18 cellular contexts compared by ENCODE assay signal in genomic region chr22:19750666-19751490, GRCh38. TPM values are rescaled to one million over a fixed set of nuclear protein-coding genes. Genes with fewer than 3 reads are reported as not detected.
DNase-seq lines count a peak whose midpoint lies in the region; ATAC-seq and TF ChIP-seq lines count a peak whose summit lies in the region.
"Had no signal": no experiment of that assay in that cellular context is flagged by ENCODE, and none has a peak within 500 bp of the region (broad histone marks: within the 10 kb centered on the region; RNA-seq: fewer than 3 reads in every experiment).

No MANE protein-coding gene starts in this region.

- H3K27ac ChIP-seq in H9 (ENCODE audit: insufficient read length, low read depth, low read length), result no peak overlapping the region
- H3K27ac ChIP-seq in upper lobe of right lung, result no peak overlapping the region
- H3K27ac ChIP-seq in tibial nerve, result no peak overlapping the region
- H3K27ac ChIP-seq: BLaER1, body of pancreas had no signal

- ATAC-seq in upper lobe of right lung (peak; percentile 21), HG02610 (IDR thresholded peaks at IDR 0.05; ENCODE audit: unreplicated experiment) (no peak)
- ATAC-seq: body of pancreas; naive thymus-derived CD4-positive, alpha-beta T cell had no signal

- H2BK120ac ChIP-seq in H9 (ENCODE audit: low read depth, low read length, poor library complexity, severe bottlenecking), result no peak overlapping the region

- H3K27me3 Mint-ChIP-seq in H9 (ENCODE audit: low read depth), result peaks cover 55% of the 10 kb centered on the region

- no peaks in the 10 kb centered on the region for H3K36me3 ChIP-seq in adipocyte (ENCODE audit: control insufficient read depth, insufficient read depth, low read length, severe bottlenecking)
- no peaks in the 10 kb centered on the region for H3K36me3 ChIP-seq in upper lobe of right lung
- H3K36me3 ChIP-seq in tibial nerve, result no peaks in the 10 kb centered on the region
- H3K36me3 ChIP-seq: BLaER1 had no signal

- no peak overlapping the region for H4K91ac ChIP-seq in H9 (ENCODE audit: insufficient read length, low read depth, low read length)

- TF ChIP-seq CTCF in H9 (conservative IDR thresholded peaks at IDR 0.05) (no peak), fibroblast of villous mesenchyme (IDR thresholded peaks at IDR 0.05; ENCODE audit: insufficient read depth, low read depth, low read length) (no peak), upper lobe of right lung (IDR thresholded peaks at IDR 0.05) (no peak), tibial nerve (IDR thresholded peaks at IDR 0.05) (no peak)

- no peak overlapping the region for H4K5ac ChIP-seq in H9 (ENCODE audit: insufficient read length, low read depth, low read length)

- TF ChIP-seq EP300 in tibial nerve (IDR thresholded peaks at IDR 0.05), result no peak

- H3T11ph ChIP-seq in H9 (ENCODE audit: low read length), result no peak overlapping the region

- H2BK20ac ChIP-seq in H9 (ENCODE audit: low read depth, low read length, poor library complexity, severe bottlenecking), result no peak overlapping the region

- H2BK5ac ChIP-seq in H9 (ENCODE audit: insufficient read length, low read length), result no peak overlapping the region

- H3K4me2 ChIP-seq in H9 (ENCODE audit: insufficient read depth, insufficient read length, low read length), result no peak overlapping the region
- H3K4me2 ChIP-seq: BLaER1 had no signal

- H3K56ac ChIP-seq in H9 (ENCODE audit: insufficient read length, low read depth, low read length), result no peak overlapping the region

- no peaks in the 10 kb centered on the region for H3K23me2 ChIP-seq in H9 (ENCODE audit: insufficient read length, low read depth, low read length, poor library complexity, severe bottlenecking)

- no peak for TF ChIP-seq POLR2A in tibial nerve (IDR thresholded peaks at IDR 0.05)

- H3K79me2 ChIP-seq in H9 (ENCODE audit: insufficient read depth, low read length), result no peaks in the 10 kb centered on the region

- H3K4me1 ChIP-seq in H9 (ENCODE audit: insufficient read depth, low read length), result no peaks in the 10 kb centered on the region
- no peaks in the 10 kb centered on the region for H3K4me1 ChIP-seq in adipocyte (ENCODE audit: control insufficient read depth, insufficient read depth, low read length)
- no peaks in the 10 kb centered on the region for H3K4me1 ChIP-seq in upper lobe of right lung
- H3K4me1 ChIP-seq in tibial nerve, result peaks cover 0 to 15% (median 5%) of the 10 kb centered on the region in 4 donors

- H3K4me1 Mint-ChIP-seq in H9, result peaks cover 7 to 19% of the 10 kb centered on the region in 2 experiments

- no peaks in the 10 kb centered on the region for H3K9me3 ChIP-seq in H9 (ENCODE audit: control insufficient read depth, low read depth, low read length)
- no peaks in the 10 kb centered on the region for H3K9me3 ChIP-seq in adipocyte (ENCODE audit: control insufficient read depth, low read length)
- no peaks in the 10 kb centered on the region for H3K9me3 ChIP-seq in upper lobe of right lung
- H3K9me3 ChIP-seq in tibial nerve, result no peaks in the 10 kb centered on the region
- H3K9me3 ChIP-seq: BLaER1, body of pancreas had no signal

- no peak overlapping the region for H3K27ac Mint-ChIP-seq in H9
- H3K27ac Mint-ChIP-seq: naive thymus-derived CD4-positive, alpha-beta T cell had no signal

- H2BK12ac ChIP-seq in H9 (ENCODE audit: insufficient read length, low read depth, low read length), result no peak overlapping the region

- no peak overlapping the region for H2BK15ac ChIP-seq in H9 (ENCODE audit: low read depth, low read length)

- H3K9me3 Mint-ChIP-seq in H9, result no peaks in the 10 kb centered on the region; a peak in 1 of 5 replicates
- H3K9me3 Mint-ChIP-seq: naive thymus-derived CD4-positive, alpha-beta T cell had no signal

- H4K20me1 ChIP-seq in H9 (ENCODE audit: control insufficient read depth, insufficient read depth, insufficient read length), result peaks cover 3% of the 10 kb centered on the region

- H3K14ac ChIP-seq in H9 (ENCODE audit: insufficient read depth, low read length), result peak overlapping the region; percentile 5; the same call in 1 of the 2 replicates

- no peak overlapping the region for H2AFZ ChIP-seq in H9 (ENCODE audit: low read length)

- no peaks in the 10 kb centered on the region for H3K36me3 Mint-ChIP-seq in H9 (ENCODE audit: insufficient read depth in 1 of 3, low read depth in 3 of 3)
- H3K36me3 Mint-ChIP-seq: naive thymus-derived CD4-positive, alpha-beta T cell had no signal

- H3K4me3 Mint-ChIP-seq in H9, result no peak overlapping the region
- H3K4me3 Mint-ChIP-seq: naive thymus-derived CD4-positive, alpha-beta T cell had no signal

- WGBS in H9 (ENCODE audit: extremely low coverage, insufficient read length, low lambda C conversion rate), result no CpG with 5 or more reads among the region's 19 CpGs
- 59 to 73% methylated on average over 18 to 19 of the region's 19 CpGs for WGBS in tibial nerve, 2 donors

- H3K4ac ChIP-seq in H9 (ENCODE audit: low read depth, low read length), result no peak overlapping the region

- H4K8ac ChIP-seq in H9 (replicated peaks; ENCODE audit: insufficient read length, low read depth, low read length), result no peak overlapping the region

- no peak overlapping the region for H2AK5ac ChIP-seq in H9 (ENCODE audit: insufficient read length, low read length)

- H3K27me3 ChIP-seq in H9 (ENCODE audit: insufficient read depth, low read length) (peaks cover 29% of the 10 kb centered on the region), adipocyte (replicated peaks; ENCODE audit: control insufficient read depth, insufficient read depth, low read length) (peaks cover 49% of the 10 kb centered on the region), upper lobe of right lung (peaks cover 54% of the 10 kb centered on the region), tibial nerve (peaks cover 0 to 25% of the 10 kb centered on the region in 2 donors)

- H3K4me3 ChIP-seq in adipocyte (ENCODE audit: low read length) (no peak overlapping the region), fibroblast of villous mesenchyme (ENCODE audit: low read depth, low read length) (no peak overlapping the region), upper lobe of right lung (no peak overlapping the region), tibial nerve (no peak overlapping the region)
- H3K4me3 ChIP-seq: BLaER1, body of pancreas had no signal

- H3K23ac ChIP-seq in H9 (ENCODE audit: insufficient read length, low read depth, low read length), result no peak overlapping the region

- intact Hi-C loops in upper lobe of right lung (cut with DNase I), result no loop called here

- H3K9ac ChIP-seq in H9 (ENCODE audit: extremely low read depth, insufficient read length, low read length), result no peak overlapping the region
- no peak overlapping the region for H3K9ac ChIP-seq in adipocyte (ENCODE audit: low read length)
- H3K9ac ChIP-seq: BLaER1 had no signal

- H3K79me1 ChIP-seq in H9 (ENCODE audit: insufficient read depth, low read depth, low read length, poor library complexity, severe bottlenecking), result no peaks in the 10 kb centered on the region

- no peak overlapping the region for H3K18ac ChIP-seq in H9 (ENCODE audit: insufficient read length, low read depth, low read length)

- DNase-seq in H9, result no peak
- peak; percentile 62 for DNase-seq in adipocyte (ENCODE audit: low read depth)
- peak; percentile 17 for DNase-seq in fibroblast of villous mesenchyme (ENCODE audit: low read depth)
- DNase-seq in upper lobe of right lung, result no peak
- no peak for DNase-seq in tibial nerve (ENCODE audit: low spot score in 2 of 2)
- DNase-seq in NCI-H1417 treated with DMSO at 0.1 percent for 48 hours (lab: John Stamatoyannopoulos, UW), result no peak
- DNase-seq: activated naive CD4-positive, alpha-beta T cell; activated T-cell treated with anti-CD3 and anti-CD28 coated beads for 4 hours; body of pancreas; cortex of kidney; GF-D8; mammary epithelial cell; naive thymus-derived CD4-positive, alpha-beta T cell; NCI-H187 treated with DMSO at 0.1 percent for 48 hours; NCI-H446 treated with DMSO at 0.1 percent for 48 hours; stimulated activated CD4-positive, alpha-beta T cell treated with anti-CD3 and anti-CD28 coated beads, Interleukin-4, amount 100 ng/mL, for 1 hour had no signal

RNA-seq across cellular contexts. Expression of gene TBX1, which starts 9.7 kb away (rescaled TPM):
- total RNA-seq in H9 (2021) (2.2 and 2.5 TPM in 2 replicates), fibroblast of villous mesenchyme (under 0.01 and 0.43 TPM in 2 replicates), upper lobe of right lung (15.4 TPM), tibial nerve (1 to 10 TPM in 3 of 4 donors, under 1 TPM in 1; 0.42 to 3.6 (median 2.6) TPM)

RNA-seq across cellular contexts. Expression of gene GP1BB, which starts 27.5 kb away (rescaled TPM):
- total RNA-seq in H9 (2021) (2.4 and 3.4 TPM in 2 replicates), fibroblast of villous mesenchyme (0.86 and 2.6 TPM in 2 replicates), upper lobe of right lung (1.3 TPM), tibial nerve (1 to 10 TPM; 3.3 to 5.9 (median 4.7) TPM)

RNA-seq across cellular contexts. Expression of gene SEPTIN5, which starts 36.6 kb away (rescaled TPM):
- total RNA-seq in H9 (2021) (17.7 and 17.8 TPM in 2 replicates), fibroblast of villous mesenchyme (10.4 and 14.8 TPM in 2 replicates), upper lobe of right lung (11.5 TPM), tibial nerve (10 to 100 TPM; 11.4 to 29.1 (median 25.2) TPM)

Comparison
In these comparisons a context has a peak if more than half of its experiments do, and no peak if none do; other contexts are left out.
1. DNase-seq: peak in adipocyte (single experiment) and fibroblast of villous mesenchyme (single experiment); none in H9 (single experiment), upper lobe of right lung (single experiment), tibial nerve (0 of 2) and NCI-H1417 treated with DMSO at 0.1 percent for 48 hours (single experiment).